In the genomic region with DNA sequence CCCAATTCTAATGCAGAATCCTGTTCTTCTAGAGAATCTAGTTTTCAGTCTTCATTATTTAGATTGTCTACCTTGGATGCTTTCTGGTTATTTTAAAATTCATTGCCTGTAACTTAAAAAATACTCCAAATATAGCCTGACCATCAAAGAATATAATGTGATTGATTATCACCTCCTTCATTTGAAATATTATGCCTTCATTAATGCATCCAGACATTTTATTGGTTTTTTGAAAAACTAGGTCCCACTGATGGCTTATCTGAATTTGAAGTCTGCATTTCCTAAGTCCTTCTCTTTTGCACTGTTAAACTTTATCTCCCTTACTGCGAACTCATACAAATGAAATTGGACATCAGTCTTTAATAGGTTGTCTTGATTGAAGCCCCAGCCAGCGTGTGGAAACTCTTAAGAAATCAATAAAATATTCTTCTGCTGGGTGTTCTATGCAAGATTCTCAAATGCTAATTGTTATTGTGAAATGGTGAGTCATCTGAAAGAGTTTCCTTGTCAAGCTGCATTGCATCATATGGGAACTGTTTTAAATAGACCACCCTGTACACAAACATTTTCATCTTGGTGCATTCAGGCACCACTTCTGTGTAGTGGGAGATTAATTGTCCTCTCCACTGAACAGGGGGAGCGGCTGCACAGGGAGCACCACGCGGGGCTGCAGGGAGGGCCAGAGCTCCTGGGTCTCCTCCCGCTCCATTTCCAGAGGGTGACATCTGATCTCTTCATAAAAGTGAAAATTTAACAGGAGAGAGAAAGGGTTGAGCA, we compare ENCODE assay signal across 10 cellular contexts.
DNase-seq lines count a peak whose midpoint lies in the region; ATAC-seq, FAIRE-seq and TF ChIP-seq lines count a peak whose summit lies in the region.
"Had no signal": no experiment of that assay in that cellular context is flagged by ENCODE, and none has a peak within 500 bp of the region (broad histone marks: within the 10 kb centered on the region; RNA-seq: fewer than 3 reads in every experiment).

No MANE protein-coding gene starts in this region.

- no peaks in the 10 kb centered on the region for H3K9me3 Mint-ChIP-seq in naive thymus-derived CD4-positive, alpha-beta T cell

- intact Hi-C loops in naive thymus-derived CD4-positive, alpha-beta T cell (cut with micrococcal nuclease) = no loop called here

- H3K4me1 ChIP-seq in small intestine (ENCODE audit: control insufficient read depth in 2 of 2, insufficient read depth in 1 of 2, low read depth in 1 of 2, low read length in 1 of 2) = no peaks in the 10 kb centered on the region
- H3K4me1 ChIP-seq in naive thymus-derived CD4-positive, alpha-beta T cell (ENCODE audit: control insufficient read depth in 2 of 2, insufficient read depth in 2 of 2, low read length in 2 of 2) = no peaks in the 10 kb centered on the region

- POLR2A ChIA-PET in naive thymus-derived CD4-positive, alpha-beta T cell (lab: Charles Lee) = no interaction called here

- no peaks in the 10 kb centered on the region for H3K9me3 ChIP-seq in small intestine (ENCODE audit: control insufficient read depth, low read depth)
- no peaks in the 10 kb centered on the region for H3K9me3 ChIP-seq in naive thymus-derived CD4-positive, alpha-beta T cell (ENCODE audit: control insufficient read depth in 2 of 3, low read length in 3 of 3)
- H3K9me3 ChIP-seq: tibial nerve had no signal

- H3K27me3 Mint-ChIP-seq in naive thymus-derived CD4-positive, alpha-beta T cell = peaks cover 0 to 11% (median 4%) of the 10 kb centered on the region in 5 donors

- H3K27ac Mint-ChIP-seq in naive thymus-derived CD4-positive, alpha-beta T cell = no peak overlapping the region

- peaks cover 0 to 1% (median 0%) of the 10 kb centered on the region in 7 donors for H3K4me1 Mint-ChIP-seq in naive thymus-derived CD4-positive, alpha-beta T cell

- no peak overlapping the region for H3K4me3 ChIP-seq in fibroblast of pulmonary artery (replicated peaks; ENCODE audit: low read depth, low read length)
- no peak overlapping the region for H3K4me3 ChIP-seq in small intestine (ENCODE audit: low read depth in 1 of 2, low read length in 2 of 2)
- no peak overlapping the region for H3K4me3 ChIP-seq in naive thymus-derived CD4-positive, alpha-beta T cell (ENCODE audit: low read length)
- H3K4me3 ChIP-seq: tibial nerve had no signal

- no peak for FAIRE-seq in small intestine (lab: Jason Lieb, UNC)
- FAIRE-seq: A204.1 had no signal

- H3K36me3 ChIP-seq in small intestine (ENCODE audit: control insufficient read depth in 2 of 2, insufficient read depth in 2 of 2, low read length in 2 of 2) = no peaks in the 10 kb centered on the region
- no peaks in the 10 kb centered on the region for H3K36me3 ChIP-seq in naive thymus-derived CD4-positive, alpha-beta T cell (ENCODE audit: control insufficient read depth in 2 of 3, insufficient read depth in 3 of 3, low read length in 3 of 3)
- H3K36me3 ChIP-seq: tibial nerve had no signal

- peak; percentile 27 for DNase-seq in NCI-H1436 (lab: John Stamatoyannopoulos, UW)
- no peak for DNase-seq in NCI-H1436 treated with DMSO at 0.1 percent for 48 hours (lab: John Stamatoyannopoulos, UW)
- peak; percentile 37 for DNase-seq in RKO (ENCODE audit: low spot score)
- DNase-seq in fibroblast of pulmonary artery (ENCODE audit: low read depth) = peak; percentile 88
- peak; percentile 5 for DNase-seq in small intestine
- no peak for DNase-seq in activated CD4-positive, alpha-beta T cell treated with anti-CD3 and anti-CD28 coated beads, Interleukin-2, amount 50 U/mL, for 1 hour
- DNase-seq in naive thymus-derived CD4-positive, alpha-beta T cell = no peak

- no peaks in the 10 kb centered on the region for H3K36me3 Mint-ChIP-seq in naive thymus-derived CD4-positive, alpha-beta T cell

- WGBS in small intestine, 3 donors = 62 to 90% (median 84%) methylated on average over 6 of the region's 6 CpGs

- CTCF ChIA-PET in naive thymus-derived CD4-positive, alpha-beta T cell (lab: Charles Lee) = no interaction called here

- H3K27me3 ChIP-seq in small intestine (ENCODE audit: control insufficient read depth in 2 of 2, insufficient read depth in 2 of 2, low read length in 2 of 2) = no peaks in the 10 kb centered on the region
- no peaks in the 10 kb centered on the region for H3K27me3 ChIP-seq in naive thymus-derived CD4-positive, alpha-beta T cell (ENCODE audit: control insufficient read depth in 2 of 2, insufficient read depth in 2 of 2, low read length in 2 of 2)
- H3K27me3 ChIP-seq: tibial nerve had no signal

- no peak overlapping the region for H3K27ac ChIP-seq in small intestine (ENCODE audit: low read depth in 1 of 2, low read length in 1 of 2)
- H3K27ac ChIP-seq in naive thymus-derived CD4-positive, alpha-beta T cell (ENCODE audit: low read depth, low read length) = no peak overlapping the region

- TF ChIP-seq CTCF in fibroblast of pulmonary artery (IDR thresholded peaks at IDR 0.05; ENCODE audit: low read length, missing control alignments) = no peak

- no peak overlapping the region for H3K4me3 Mint-ChIP-seq in naive thymus-derived CD4-positive, alpha-beta T cell

- ATAC-seq in GM18505 (IDR thresholded peaks at IDR 0.05; ENCODE audit: unreplicated experiment) = no peak
- ATAC-seq in naive thymus-derived CD4-positive, alpha-beta T cell = no peak

- TF ChIP-seq POLR2A in GM18505 (IDR thresholded peaks at IDR 0.05; ENCODE audit: borderline replicate concordance, extremely low read depth, insufficient read depth, insufficient read length) = no peak

Comparison
In these comparisons a context has a peak if more than half of its experiments do, and no peak if none do; other contexts are left out.
1. DNase-seq: peak in NCI-H1436 (single experiment), RKO (single experiment), fibroblast of pulmonary artery (single experiment) and small intestine (single experiment); none in NCI-H1436 treated with DMSO at 0.1 percent for 48 hours (single experiment), activated CD4-positive, alpha-beta T cell treated with anti-CD3 and anti-CD28 coated beads, Interleukin-2, amount 50 U/mL, for 1 hour (single experiment) and naive thymus-derived CD4-positive, alpha-beta T cell (0 of 9).